In the genomic region with DNA sequence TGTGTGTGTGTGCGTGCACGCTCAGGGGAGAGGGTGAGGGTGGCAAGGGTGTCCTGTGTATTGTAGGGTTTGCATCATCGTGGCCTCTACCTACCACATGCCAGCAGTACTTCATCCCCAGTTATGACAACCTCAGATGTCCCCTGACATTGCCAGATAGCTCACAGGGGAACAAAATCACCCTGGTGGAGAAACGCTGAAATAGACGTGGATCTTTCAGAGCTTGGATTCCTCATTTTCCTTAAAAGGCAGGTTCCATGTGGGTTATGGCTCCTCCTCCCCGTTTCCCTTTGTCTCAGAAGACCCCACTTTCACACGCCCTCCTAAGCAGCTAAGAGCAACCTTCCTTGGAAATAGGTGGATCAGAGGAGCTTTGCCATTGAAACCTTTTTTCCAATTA, we compare ENCODE assay signal across 25 cellular contexts.
DNase-seq lines count a peak whose midpoint lies in the region; ATAC-seq and TF ChIP-seq lines count a peak whose summit lies in the region.
"Had no signal": no experiment of that assay in that cellular context is flagged by ENCODE, and none has a peak within 500 bp of the region (broad histone marks: within the 10 kb centered on the region; RNA-seq: fewer than 3 reads in every experiment).

No MANE protein-coding gene starts in this region.

- peaks cover 4% of the 10 kb centered on the region for H3K9me3 Mint-ChIP-seq in glutamatergic neuron (ENCODE audit: unreplicated experiment)
- H3K9me3 Mint-ChIP-seq: activated B cell treated with CpG ODN at 0.5 μM for 24 hours; mesothelial cell of epicardium; nephron; stimulated activated memory B cell treated with anti-CD40 and anti-IgM and Interleukin-4, amounts not matched to agents 10 μg/mL and 1 μg/mL and 100 μg/mL, for 72 hours; T-helper 2 cell treated with Interferon-gamma antibody and Interleukin-4, amounts not matched to agents 5 μg/mL and 100 μg/mL, for 36 hours had no signal

- DNase-seq in cardiac septum (ENCODE audit: low spot score) (peak; percentile 6), right cardiac atrium (no peak), SK-N-DZ (ENCODE audit: low spot score) (peak; percentile 44), glutamatergic neuron (no peak), smooth muscle cell (lab: John Stamatoyannopoulos, UW; ENCODE audit: unreplicated experiment) (no peak)
- DNase-seq: activated B cell treated with CpG ODN at 0.5 μM for 24 hours; activated CD4-positive, alpha-beta T cell treated with anti-CD3 and anti-CD28 coated beads, Interleukin-2, amount 50 U/mL, for 4 hours; activated effector memory CD4-positive, alpha-beta T cell treated with Interleukin-2 at 50 U/mL for 16 hours; cortex of kidney; head of caudate nucleus; NCI-H1417 treated with DMSO at 0.1 percent for 48 hours; NCI-H524 treated with DMSO at 0.1 percent for 48 hours; small intestine; uterus had no signal

- no peak overlapping the region for H3K4me2 ChIP-seq in smooth muscle cell

- no peak for TF ChIP-seq POLR2A in GM18505 (IDR thresholded peaks at IDR 0.05; ENCODE audit: borderline replicate concordance, extremely low read depth, insufficient read depth, insufficient read length)

- peaks cover 10% of the 10 kb centered on the region for H3F3A ChIP-seq in smooth muscle cell (ENCODE audit: low read depth)

- H3K27me3 ChIP-seq in right cardiac atrium (ENCODE audit: control insufficient read depth, insufficient read depth) (no peaks in the 10 kb centered on the region), smooth muscle cell (ENCODE audit: low read depth) (peaks cover 15% of the 10 kb centered on the region)
- H3K27me3 ChIP-seq: uterus had no signal

- no peak overlapping the region for H3K4me3 Mint-ChIP-seq in glutamatergic neuron (ENCODE audit: unreplicated experiment)
- H3K4me3 Mint-ChIP-seq: activated B cell treated with CpG ODN at 0.5 μM for 24 hours; mesothelial cell of epicardium; stimulated activated memory B cell treated with anti-CD40 and anti-IgM and Interleukin-4, amounts not matched to agents 10 μg/mL and 1 μg/mL and 100 μg/mL, for 72 hours; T-helper 2 cell treated with Interferon-gamma antibody and Interleukin-4, amounts not matched to agents 5 μg/mL and 100 μg/mL, for 36 hours had no signal

- H3K27ac Mint-ChIP-seq in glutamatergic neuron (ENCODE audit: unreplicated experiment) = peak overlapping the region; percentile 59
- H3K27ac Mint-ChIP-seq: activated B cell treated with CpG ODN at 0.5 μM for 24 hours; mesothelial cell of epicardium; stimulated activated memory B cell treated with anti-CD40 and anti-IgM and Interleukin-4, amounts not matched to agents 10 μg/mL and 1 μg/mL and 100 μg/mL, for 72 hours; T-helper 2 cell treated with Interferon-gamma antibody and Interleukin-4, amounts not matched to agents 5 μg/mL and 100 μg/mL, for 36 hours had no signal

- peaks cover 18% of the 10 kb centered on the region for H3K4me1 Mint-ChIP-seq in glutamatergic neuron (ENCODE audit: low read depth, unreplicated experiment)
- H3K4me1 Mint-ChIP-seq: activated B cell treated with CpG ODN at 0.5 μM for 24 hours; stimulated activated memory B cell treated with anti-CD40 and anti-IgM and Interleukin-4, amounts not matched to agents 10 μg/mL and 1 μg/mL and 100 μg/mL, for 72 hours had no signal

- intact Hi-C loops in cardiac septum (cut with DNase I) = no loop called here
- intact Hi-C loops in right cardiac atrium (cut with DNase I) = no loop called here

- WGBS in right cardiac atrium = 58% methylated on average over 7 of the region's 7 CpGs
- WGBS in smooth muscle cell (ENCODE audit: low lambda C conversion rate) = 85% methylated on average over 7 of the region's 7 CpGs

- no peak overlapping the region for H2AFZ ChIP-seq in smooth muscle cell (ENCODE audit: low read depth)

- H3K36me3 Mint-ChIP-seq in glutamatergic neuron (ENCODE audit: unreplicated experiment) = no peaks in the 10 kb centered on the region
- H3K36me3 Mint-ChIP-seq: brain; mesothelial cell of epicardium; stimulated activated memory B cell treated with anti-CD40 and anti-IgM and Interleukin-4, amounts not matched to agents 10 μg/mL and 1 μg/mL and 100 μg/mL, for 72 hours had no signal

- H3K9me3 ChIP-seq in right cardiac atrium (ENCODE audit: control insufficient read depth, low read length) (no peaks in the 10 kb centered on the region), smooth muscle cell (replicated peaks; ENCODE audit: low read depth) (no peaks in the 10 kb centered on the region)
- H3K9me3 ChIP-seq: suprapubic skin, uterus had no signal

- no peak overlapping the region for H3K4me3 ChIP-seq in right cardiac atrium (ENCODE audit: low read length)
- no peak overlapping the region for H3K4me3 ChIP-seq in smooth muscle cell
- H3K4me3 ChIP-seq: SK-N-MC, suprapubic skin, uterus had no signal

- peaks cover 7% of the 10 kb centered on the region for H3K27me3 Mint-ChIP-seq in glutamatergic neuron (ENCODE audit: unreplicated experiment)

- H3K4me1 ChIP-seq in right cardiac atrium (ENCODE audit: control insufficient read depth, insufficient read depth, low read length) (no peaks in the 10 kb centered on the region), smooth muscle cell (ENCODE audit: low read depth) (peaks cover 24% of the 10 kb centered on the region)
- H3K4me1 ChIP-seq: suprapubic skin, uterus had no signal

- TF ChIP-seq CTCF in glutamatergic neuron (IDR thresholded peaks at IDR 0.05; ENCODE audit: partially characterized antibody, unreplicated experiment) (no peak), smooth muscle cell (IDR thresholded peaks at IDR 0.05; ENCODE audit: borderline replicate concordance, insufficient read depth, poor library complexity, severe bottlenecking) (peak; percentile 9)

- no peak overlapping the region for H3K9ac ChIP-seq in smooth muscle cell (ENCODE audit: low read depth)

- no peak for ATAC-seq in right cardiac atrium
- no peak for ATAC-seq in GM18505 (IDR thresholded peaks at IDR 0.05; ENCODE audit: unreplicated experiment)
- no peak for ATAC-seq in HG03439 (IDR thresholded peaks at IDR 0.05; ENCODE audit: unreplicated experiment)
- no peak for ATAC-seq in GM18870 (IDR thresholded peaks at IDR 0.05; ENCODE audit: unreplicated experiment)
- ATAC-seq: left lobe of liver; stimulated activated memory B cell treated with anti-CD40 and anti-IgM and Interleukin-4, amounts not matched to agents 10 μg/mL and 1 μg/mL and 100 μg/mL, for 72 hours had no signal

- no peak overlapping the region for H3K27ac ChIP-seq in right cardiac atrium (ENCODE audit: low read length)
- no peak overlapping the region for H3K27ac ChIP-seq in smooth muscle cell (ENCODE audit: low read depth)
- H3K27ac ChIP-seq: SK-N-MC, suprapubic skin, uterus had no signal

- no peaks in the 10 kb centered on the region for H4K20me1 ChIP-seq in smooth muscle cell (ENCODE audit: low read depth)

- no peaks in the 10 kb centered on the region for H3K36me3 ChIP-seq in smooth muscle cell (ENCODE audit: low read depth)
- H3K36me3 ChIP-seq: suprapubic skin, uterus had no signal

- H3K79me2 ChIP-seq in smooth muscle cell (ENCODE audit: low read depth) = no peaks in the 10 kb centered on the region

Comparison
In these comparisons a context has a peak if more than half of its experiments do, and no peak if none do; other contexts are left out.
1. DNase-seq: peak in cardiac septum (single experiment) and SK-N-DZ (single experiment); none in right cardiac atrium (0 of 3), glutamatergic neuron (single experiment) and smooth muscle cell (single experiment).